ENCODE assay signal across 11 cellular contexts in genomic region chr5:160159991-160160826, GRCh38. TPM values are rescaled to one million over a fixed set of nuclear protein-coding genes. Genes with fewer than 3 reads are reported as not detected.
DNase-seq lines count a peak whose midpoint lies in the region; ATAC-seq and TF ChIP-seq lines count a peak whose summit lies in the region.
"Had no signal": no experiment of that assay in that cellular context is flagged by ENCODE, and none has a peak within 500 bp of the region (broad histone marks: within the 10 kb centered on the region; RNA-seq: fewer than 3 reads in every experiment).

No MANE protein-coding gene starts in this region.

- H2AFZ ChIP-seq in OCI-LY1 (ENCODE audit: low read length) = no peak overlapping the region

- H3K79me2 ChIP-seq in OCI-LY1 (ENCODE audit: insufficient read depth, low read length) = no peaks in the 10 kb centered on the region

- no peaks in the 10 kb centered on the region for H3K9me3 ChIP-seq in OCI-LY1 (ENCODE audit: low read length)
- H3K9me3 ChIP-seq: prostate gland had no signal

- H3K27ac ChIP-seq in OCI-LY1 (ENCODE audit: low read depth, low read length, poor library complexity, severe bottlenecking) = no peak overlapping the region
- H3K27ac ChIP-seq: prostate gland had no signal

- H4K20me1 ChIP-seq in OCI-LY1 (ENCODE audit: insufficient read depth, low read length) = no peaks in the 10 kb centered on the region

- no peaks in the 10 kb centered on the region for H3K36me3 Mint-ChIP-seq in neural crest cell (ENCODE audit: low read depth)

- H3F3A ChIP-seq in OCI-LY1 (ENCODE audit: insufficient read depth, low read length) = no peaks in the 10 kb centered on the region

- H3K9me3 Mint-ChIP-seq in neural crest cell = no peaks in the 10 kb centered on the region

- H3K27me3 Mint-ChIP-seq in neural crest cell (ENCODE audit: low read depth) = no peaks in the 10 kb centered on the region

- H3K4me3 Mint-ChIP-seq in neural crest cell = no peak overlapping the region

- DNase-seq in neural crest cell (ENCODE audit: low read depth, low spot score) (no peak), putamen (ENCODE audit: low spot score) (no peak), germinal center (ENCODE audit: low spot score) (no peak), DMS153 treated with DMSO at 0.1 percent for 48 hours (lab: John Stamatoyannopoulos, UW; ENCODE audit: unreplicated experiment) (no peak), SK-N-DZ (ENCODE audit: low spot score) (no peak)
- DNase-seq: activated gamma-delta T cell, DMS153 had no signal

- H3K27me3 ChIP-seq in OCI-LY1 (ENCODE audit: insufficient read depth, low read length) = no peaks in the 10 kb centered on the region

- ATAC-seq in GM18868 (IDR thresholded peaks at IDR 0.05; ENCODE audit: unreplicated experiment) = peak; percentile 60
- ATAC-seq in HG03095 (IDR thresholded peaks at IDR 0.05; ENCODE audit: unreplicated experiment) = peak; percentile 64

- H3K9me2 ChIP-seq in OCI-LY1 (ENCODE audit: low read depth, low read length) = no peaks in the 10 kb centered on the region

- no peak for TF ChIP-seq CTCF in OCI-LY1 (IDR thresholded peaks at IDR 0.05; ENCODE audit: low read length)
- TF ChIP-seq CTCF in neural crest cell (conservative IDR thresholded peaks at IDR 0.05) = no peak

- no peak overlapping the region for H3K9ac ChIP-seq in OCI-LY1 (ENCODE audit: low read length)

- peak overlapping the region; percentile 54 for H3K27ac Mint-ChIP-seq in neural crest cell (ENCODE audit: unreplicated experiment)

- peaks cover 18% of the 10 kb centered on the region for H3K4me1 Mint-ChIP-seq in neural crest cell

- no peak overlapping the region for H3K4me3 ChIP-seq in OCI-LY1 (ENCODE audit: low read depth, low read length, poor library complexity, severe bottlenecking)
- H3K4me3 ChIP-seq: prostate gland had no signal

- peaks cover 14% of the 10 kb centered on the region for H3K4me1 ChIP-seq in OCI-LY1 (ENCODE audit: insufficient read depth, low read length, severe bottlenecking)
- H3K4me1 ChIP-seq: prostate gland had no signal

- H3K36me3 ChIP-seq in OCI-LY1 (ENCODE audit: insufficient read depth, low read length) = no peaks in the 10 kb centered on the region
- H3K36me3 ChIP-seq: prostate gland had no signal

- peak overlapping the region; percentile 29; the same call in 1 of the 2 replicates for H3K4me2 ChIP-seq in OCI-LY1 (ENCODE audit: low read length)

RNA-seq across cellular contexts. Expression of gene PWWP2A, which starts 41.0 kb away (rescaled TPM):
- 27.8 and 31.6 TPM in 2 replicates for total RNA-seq in neural crest cell
- 29.7 and 38.6 TPM in 2 replicates for polyA plus RNA-seq in SK-N-DZ (2014; cell fraction: cytosol; rRNA removed)
- 28.4 and 33.5 TPM in 2 replicates for polyA plus RNA-seq in SK-N-DZ (2014; cell fraction: nucleus; rRNA removed)
